ENCODE assay signal across 9 cellular contexts in the genomic region with DNA sequence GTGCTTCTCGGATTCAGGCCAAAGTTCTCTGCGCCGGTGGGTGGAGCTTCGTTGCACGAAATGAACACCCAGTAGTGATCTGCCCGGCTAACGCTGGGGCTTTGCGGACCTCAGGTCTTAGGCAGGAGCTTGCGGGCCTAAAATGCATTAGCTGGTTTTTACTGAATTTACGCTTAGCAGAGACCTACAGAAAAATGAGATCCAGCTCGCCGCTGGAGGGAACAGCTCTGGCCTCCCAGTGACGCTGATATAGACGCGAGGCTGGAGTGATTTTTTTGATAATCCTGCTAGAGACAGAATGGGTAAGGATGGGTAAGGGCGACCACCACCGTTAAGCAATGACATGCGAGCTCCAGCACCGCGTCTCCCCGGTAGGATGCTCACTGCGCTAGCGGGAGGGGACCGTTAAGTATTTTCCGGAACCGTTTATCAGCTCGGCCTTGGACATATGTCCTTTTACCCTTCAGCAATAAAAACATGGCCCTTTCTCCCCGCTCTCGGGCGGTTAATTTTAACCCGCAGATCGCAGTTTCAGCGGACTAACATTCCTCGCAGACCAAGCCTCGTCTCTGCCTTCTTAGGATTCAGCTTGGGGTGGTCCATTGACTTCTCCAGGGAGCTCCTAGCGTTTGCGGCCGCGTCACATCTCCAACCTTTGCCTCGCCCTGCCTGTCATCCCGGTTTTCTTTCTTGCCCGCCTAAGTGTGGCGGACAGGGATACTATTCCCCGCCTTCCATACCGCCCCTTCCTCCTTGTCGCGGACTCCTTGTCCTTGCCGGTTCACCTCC.
DNase-seq lines count a peak whose midpoint lies in the region; ATAC-seq and TF ChIP-seq lines count a peak whose summit lies in the region.
"Had no signal": no experiment of that assay in that cellular context is flagged by ENCODE, and none has a peak within 500 bp of the region (broad histone marks: within the 10 kb centered on the region; RNA-seq: fewer than 3 reads in every experiment).

No MANE protein-coding gene starts in this region.

- no peaks in the 10 kb centered on the region for H3K9me3 ChIP-seq in breast epithelium
- H3K9me3 ChIP-seq in right cardiac atrium (ENCODE audit: control insufficient read depth, low read length), result no peaks in the 10 kb centered on the region

- TF ChIP-seq CTCF in breast epithelium (IDR thresholded peaks at IDR 0.05), result no peak
- TF ChIP-seq CTCF in MCF 10A (IDR thresholded peaks at IDR 0.05; ENCODE audit: unreplicated experiment), result no peak
- TF ChIP-seq CTCF in VCaP (conservative IDR thresholded peaks at IDR 0.05), result no peak

- no peak overlapping the region for H3K27ac ChIP-seq in breast epithelium
- peak overlapping the region; percentile 84 for H3K27ac ChIP-seq in VCaP
- no peak overlapping the region for H3K27ac ChIP-seq in right cardiac atrium (ENCODE audit: low read length)

- no peak overlapping the region for H3K27ac Mint-ChIP-seq in MCF 10A (ENCODE audit: low read depth, unreplicated experiment)
- no peak overlapping the region for H3K27ac Mint-ChIP-seq in stimulated activated memory B cell treated with anti-CD40 and anti-IgM and Interleukin-4, amounts not matched to agents 10 μg/mL and 1 μg/mL and 100 μg/mL, for 72 hours
- H3K27ac Mint-ChIP-seq: activated naive CD4-positive, alpha-beta T cell treated with anti-CD3 and anti-CD28 coated beads, Interleukin-2, amount 50 U/mL, for 24 hours had no signal

- H3K27me3 ChIP-seq in breast epithelium (peaks cover 0 to 71% of the 10 kb centered on the region in 2 donors), right cardiac atrium (ENCODE audit: control insufficient read depth, insufficient read depth) (peaks cover 3% of the 10 kb centered on the region)

- no peak for TF ChIP-seq POLR2A in breast epithelium (IDR thresholded peaks at IDR 0.05)

- peak; percentile 48 to 96 for ATAC-seq in right cardiac atrium
- no peak for ATAC-seq in stimulated activated memory B cell treated with anti-CD40 and anti-IgM and Interleukin-4, amounts not matched to agents 10 μg/mL and 1 μg/mL and 100 μg/mL, for 72 hours
- ATAC-seq in HG02885 (IDR thresholded peaks at IDR 0.05; ENCODE audit: poor library complexity, unreplicated experiment), result no peak
- ATAC-seq in GM18519 (IDR thresholded peaks at IDR 0.05; ENCODE audit: low FRiP score, unreplicated experiment), result no peak

- H3K4me1 Mint-ChIP-seq in MCF 10A (ENCODE audit: insufficient read depth, unreplicated experiment), result no peaks in the 10 kb centered on the region
- peaks cover 12% of the 10 kb centered on the region for H3K4me1 Mint-ChIP-seq in stimulated activated memory B cell treated with anti-CD40 and anti-IgM and Interleukin-4, amounts not matched to agents 10 μg/mL and 1 μg/mL and 100 μg/mL, for 72 hours

- H3K4me3 Mint-ChIP-seq in MCF 10A (ENCODE audit: unreplicated experiment), result no peak overlapping the region
- peak overlapping the region; percentile 13 for H3K4me3 Mint-ChIP-seq in stimulated activated memory B cell treated with anti-CD40 and anti-IgM and Interleukin-4, amounts not matched to agents 10 μg/mL and 1 μg/mL and 100 μg/mL, for 72 hours
- H3K4me3 Mint-ChIP-seq: activated naive CD4-positive, alpha-beta T cell treated with anti-CD3 and anti-CD28 coated beads, Interleukin-2, amount 50 U/mL, for 24 hours had no signal

- H3K9me3 Mint-ChIP-seq in MCF 10A (ENCODE audit: unreplicated experiment), result no peaks in the 10 kb centered on the region
- H3K9me3 Mint-ChIP-seq in stimulated activated memory B cell treated with anti-CD40 and anti-IgM and Interleukin-4, amounts not matched to agents 10 μg/mL and 1 μg/mL and 100 μg/mL, for 72 hours, result peaks cover 5% of the 10 kb centered on the region

- H3K4me1 ChIP-seq in breast epithelium (no peaks in the 10 kb centered on the region), right cardiac atrium (ENCODE audit: control insufficient read depth, insufficient read depth, low read length) (no peaks in the 10 kb centered on the region)

- no peaks in the 10 kb centered on the region for H3K36me3 Mint-ChIP-seq in MCF 10A (ENCODE audit: insufficient read depth, unreplicated experiment)
- H3K36me3 Mint-ChIP-seq in stimulated activated memory B cell treated with anti-CD40 and anti-IgM and Interleukin-4, amounts not matched to agents 10 μg/mL and 1 μg/mL and 100 μg/mL, for 72 hours, result no peaks in the 10 kb centered on the region

- BruUV-seq in MCF 10A (replicated peaks; lab: Mats Ljungman, UMichigan), result no TSS peak

- DNase-seq in breast epithelium (ENCODE audit: low spot score in 2 of 2) (no peak), MCF 10A (ENCODE audit: unreplicated experiment) (no peak), right cardiac atrium (peak; percentile 44 to 64 (median 59)), NAMALWA (ENCODE audit: low spot score) (no peak)

- POLR2A ChIA-PET in MCF 10A (lab: Yijun Ruan, JAX), result no interaction called here

- H3K27me3 Mint-ChIP-seq in MCF 10A (ENCODE audit: insufficient read depth, unreplicated experiment), result no peaks in the 10 kb centered on the region
- peaks cover 83% of the 10 kb centered on the region for H3K27me3 Mint-ChIP-seq in stimulated activated memory B cell treated with anti-CD40 and anti-IgM and Interleukin-4, amounts not matched to agents 10 μg/mL and 1 μg/mL and 100 μg/mL, for 72 hours

- no peaks in the 10 kb centered on the region for H3K36me3 ChIP-seq in breast epithelium

- WGBS in right cardiac atrium, result 1% methylated on average over 48 of the region's 48 CpGs

- intact Hi-C loops in breast epithelium (cut with DNase I; ENCODE audit: low total_unique reads), result no loop called here
- intact Hi-C loops in MCF 10A (cut with micrococcal nuclease), result no loop called here
- intact Hi-C loops in right cardiac atrium (cut with DNase I), result no loop called here

- H3K4me3 ChIP-seq in breast epithelium, result peak overlapping the region in 2 of 3 donors; percentile 25 to 51
- H3K4me3 ChIP-seq in right cardiac atrium (ENCODE audit: low read length), result peak overlapping the region; percentile 55

- CTCF ChIA-PET in MCF 10A (lab: Yijun Ruan, JAX), result interaction anchor here (0.6 to 0.9 kb wide), 2 partner anchors 9 to 243 kb away, joined by 3 to 4 read pairs; no protein-coding TSS in a partner anchor

Comparison
In these comparisons a context has a peak if more than half of its experiments do, and no peak if none do; other contexts are left out.
1. DNase-seq: peak in right cardiac atrium (3 of 3); none in breast epithelium (0 of 2), MCF 10A (single experiment) and NAMALWA (single experiment).
2. ATAC-seq: peak in right cardiac atrium (2 of 2); none in stimulated activated memory B cell treated with anti-CD40 and anti-IgM and Interleukin-4, amounts not matched to agents 10 μg/mL and 1 μg/mL and 100 μg/mL, for 72 hours (single experiment), HG02885 (single experiment) and GM18519 (single experiment).